15 cellular contexts compared by ENCODE assay signal in the genomic region with DNA sequence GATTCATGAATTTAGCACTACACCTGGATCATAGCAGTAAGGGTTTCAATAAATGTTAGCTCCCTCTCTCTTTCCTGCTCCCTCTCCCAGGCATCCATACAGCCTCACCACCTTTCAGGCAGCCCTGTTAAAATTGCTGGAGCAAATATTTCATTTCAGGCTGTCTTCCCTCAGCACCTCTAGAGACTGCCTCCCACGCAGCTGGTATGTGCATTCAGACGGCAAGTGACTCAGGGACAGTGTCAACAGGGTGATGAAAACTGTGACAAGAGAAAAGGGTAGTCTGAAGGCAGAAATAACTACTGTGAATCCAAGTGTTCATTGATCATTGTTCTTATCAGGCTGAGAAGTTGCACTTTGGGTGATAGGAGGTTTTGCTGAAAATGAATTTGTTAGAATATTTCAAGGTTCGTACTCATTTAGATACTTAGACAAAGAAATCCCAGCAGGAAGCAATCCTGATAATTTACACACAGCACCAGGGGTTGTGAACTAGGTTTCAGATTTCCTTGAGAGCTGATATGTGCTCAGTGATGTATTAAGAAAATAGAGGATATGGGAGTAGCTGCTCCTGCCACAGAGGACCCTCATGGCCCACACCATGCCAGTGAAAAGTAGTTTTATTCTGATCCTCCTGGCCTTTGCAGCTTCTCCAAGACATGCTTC.
DNase-seq lines count a peak whose midpoint lies in the region; ATAC-seq and TF ChIP-seq lines count a peak whose summit lies in the region.
"Had no signal": no experiment of that assay in that cellular context is flagged by ENCODE, and none has a peak within 500 bp of the region (broad histone marks: within the 10 kb centered on the region; RNA-seq: fewer than 3 reads in every experiment).

No MANE protein-coding gene starts in this region.

- H3K36me3 Mint-ChIP-seq in endodermal cell (ENCODE audit: low read depth) = no peaks in the 10 kb centered on the region
- peaks cover 0 to 1% of the 10 kb centered on the region in 2 donors for H3K36me3 Mint-ChIP-seq in activated T-cell treated with anti-CD3 and anti-CD28 coated beads, Interleukin-2, amount 50 U/mL, for 72 hours (ENCODE audit: insufficient read depth in 2 of 2)

- no peak for ATAC-seq in activated T-cell treated with anti-CD3 and anti-CD28 coated beads, Interleukin-2, amount 50 U/mL, for 72 hours (replicated peaks in 1 of 2)
- ATAC-seq in lower lobe of right lung = no peak
- ATAC-seq: Panc1 had no signal

- H3K9ac ChIP-seq in HUES6 (ENCODE audit: low read length) (peak overlapping the region; percentile 17), endodermal cell (ENCODE audit: extremely low read depth, low read length, poor library complexity, severe bottlenecking) (no peak overlapping the region)

- H3K4me1 Mint-ChIP-seq in endodermal cell = peaks cover 34% of the 10 kb centered on the region
- no peaks in the 10 kb centered on the region for H3K4me1 Mint-ChIP-seq in activated T-cell treated with anti-CD3 and anti-CD28 coated beads, Interleukin-2, amount 50 U/mL, for 72 hours (ENCODE audit: low read depth)

- peak; percentile 73 for DNase-seq in DMS53 (lab: John Stamatoyannopoulos, UW)
- peak; percentile 52 for DNase-seq in endodermal cell
- peak; percentile 6 for DNase-seq in putamen (ENCODE audit: low spot score)
- DNase-seq in GF-D8 (lab: John Stamatoyannopoulos, UW) = no peak
- DNase-seq in activated T-cell treated with anti-CD3 and anti-CD28 coated beads, Interleukin-2, amount 50 U/mL, for 72 hours = no peak
- no peak for DNase-seq in lower lobe of right lung
- DNase-seq: HCEC 1CT, NCI-H1417 treated with DMSO at 0.1 percent for 48 hours, NCI-H2171 treated with DMSO at 0.1 percent for 48 hours, NCI-H446 treated with DMSO at 0.1 percent for 48 hours, NCI-H748 treated with DMSO at 0.1 percent for 48 hours, SW 1271 had no signal

- no peak overlapping the region for H3K4me3 ChIP-seq in HUES6 (ENCODE audit: low read depth, low read length)
- peak overlapping the region; percentile 40 for H3K4me3 ChIP-seq in endodermal cell (ENCODE audit: low read length)
- H3K4me3 ChIP-seq in lower lobe of right lung = no peak overlapping the region

- peak overlapping the region; percentile 63 for H3K27ac Mint-ChIP-seq in endodermal cell
- H3K27ac Mint-ChIP-seq in activated T-cell treated with anti-CD3 and anti-CD28 coated beads, Interleukin-2, amount 50 U/mL, for 72 hours = no peak overlapping the region

- H3K4me1 ChIP-seq in HUES6 (ENCODE audit: control insufficient read depth, insufficient read depth, low read length) (peaks cover 20% of the 10 kb centered on the region), endodermal cell (ENCODE audit: control insufficient read depth, insufficient read depth, low read length) (peaks cover 2% of the 10 kb centered on the region), lower lobe of right lung (no peaks in the 10 kb centered on the region)

- H3K27me3 Mint-ChIP-seq in endodermal cell (ENCODE audit: insufficient read depth) = no peaks in the 10 kb centered on the region
- H3K27me3 Mint-ChIP-seq in activated T-cell treated with anti-CD3 and anti-CD28 coated beads, Interleukin-2, amount 50 U/mL, for 72 hours (ENCODE audit: low read depth) = peaks cover 11% of the 10 kb centered on the region

- no peak overlapping the region for H3K27ac ChIP-seq in HUES6 (ENCODE audit: low read depth, low read length)
- no peak overlapping the region for H3K27ac ChIP-seq in endodermal cell (ENCODE audit: low read depth, low read length)
- H3K27ac ChIP-seq in lower lobe of right lung = no peak overlapping the region
- H3K27ac ChIP-seq: C4-2B had no signal

- H3K36me3 ChIP-seq in HUES6 (ENCODE audit: control insufficient read depth, insufficient read depth, low read length) (no peaks in the 10 kb centered on the region), endodermal cell (ENCODE audit: control insufficient read depth, insufficient read depth, low read length) (no peaks in the 10 kb centered on the region), lower lobe of right lung (no peaks in the 10 kb centered on the region)

- H3K4me3 Mint-ChIP-seq in endodermal cell = no peak overlapping the region
- H3K4me3 Mint-ChIP-seq in activated T-cell treated with anti-CD3 and anti-CD28 coated beads, Interleukin-2, amount 50 U/mL, for 72 hours = no peak overlapping the region

- intact Hi-C loops in lower lobe of right lung (cut with DNase I) = no loop called here

- TF ChIP-seq CTCF in endodermal cell (conservative IDR thresholded peaks at IDR 0.05) = no peak
- no peak for TF ChIP-seq CTCF in lower lobe of right lung (IDR thresholded peaks at IDR 0.05)

- H3K9me3 ChIP-seq in HUES6 (ENCODE audit: control insufficient read depth, insufficient read depth, low read depth, low read length) (peaks cover 6% of the 10 kb centered on the region; the same call in 1 of the 2 replicates), endodermal cell (ENCODE audit: control insufficient read depth, low read length) (no peaks in the 10 kb centered on the region), lower lobe of right lung (no peaks in the 10 kb centered on the region)

- peaks cover 16% of the 10 kb centered on the region for H3K9me3 Mint-ChIP-seq in endodermal cell
- H3K9me3 Mint-ChIP-seq in activated T-cell treated with anti-CD3 and anti-CD28 coated beads, Interleukin-2, amount 50 U/mL, for 72 hours = no peaks in the 10 kb centered on the region

- H3K27me3 ChIP-seq in HUES6 (ENCODE audit: control insufficient read depth, insufficient read depth, low read length) = no peaks in the 10 kb centered on the region
- H3K27me3 ChIP-seq in endodermal cell (ENCODE audit: control insufficient read depth, insufficient read depth, low read length, poor library complexity, severe bottlenecking) = no peaks in the 10 kb centered on the region
- H3K27me3 ChIP-seq in lower lobe of right lung (ENCODE audit: low read depth) = no peaks in the 10 kb centered on the region

- WGBS in endodermal cell (ENCODE audit: insufficient coverage in 1 of 2, insufficient read length in 1 of 2), 2 experiments = 5% methylated on average over 2 of the region's 3 CpGs; no CpG with 5 or more reads in 1 of the 2 experiments

Comparison
In these comparisons a context has a peak if more than half of its experiments do, and no peak if none do; other contexts are left out.
1. DNase-seq: peak in DMS53 (single experiment), endodermal cell (single experiment) and putamen (single experiment); none in GF-D8 (single experiment), activated T-cell treated with anti-CD3 and anti-CD28 coated beads, Interleukin-2, amount 50 U/mL, for 72 hours (0 of 2) and lower lobe of right lung (single experiment).